8 cellular contexts compared by ENCODE assay signal in genomic region chr17:39617446-39618251, GRCh38. TPM values are rescaled to one million over a fixed set of nuclear protein-coding genes. Genes with fewer than 3 reads are reported as not detected.
DNase-seq lines count a peak whose midpoint lies in the region; ATAC-seq and TF ChIP-seq lines count a peak whose summit lies in the region.

No MANE protein-coding gene starts in this region.

- H3K79me2 ChIP-seq in OCI-LY3 (ENCODE audit: low read length), result no peaks in the 10 kb centered on the region

- TF ChIP-seq CTCF in OCI-LY3 (IDR thresholded peaks at IDR 0.05; ENCODE audit: low read depth, low read length), result no peak

- under 1% methylated on average over 79 of the region's 79 CpGs for WGBS in urinary bladder

- no peak for ATAC-seq in HG03520 (IDR thresholded peaks at IDR 0.05; ENCODE audit: unreplicated experiment)

- no peaks in the 10 kb centered on the region for H3K36me3 ChIP-seq in BLaER1 treated with 17β-estradiol and CSF1 and Interleukin-3, amounts not matched to agents 10 nM and 100 nM
- H3K36me3 ChIP-seq in OCI-LY3 (replicated peaks; ENCODE audit: low read depth, low read length) (no peaks in the 10 kb centered on the region), neuron (ENCODE audit: insufficient read depth, low read length) (no peaks in the 10 kb centered on the region), urinary bladder (ENCODE audit: insufficient read depth) (no peaks in the 10 kb centered on the region)

- DNase-seq in HT-29 (ENCODE audit: low spot score), result peak; percentile 84
- DNase-seq in activated T-helper 1 cell treated with Interleukin-2 at 50 U/mL for 16 hours (ENCODE audit: low read depth), result peak; percentile 42
- peak; percentile 30 for DNase-seq in fibroblast of peridontal ligament (ENCODE audit: extremely low read depth)

- peak overlapping the region; percentile 76 for H2AFZ ChIP-seq in OCI-LY3 (ENCODE audit: low read depth, low read length)
- H2AFZ ChIP-seq in neuron (ENCODE audit: low read depth, low read length), result no peak overlapping the region

- no peaks in the 10 kb centered on the region for H3K9me3 ChIP-seq in BLaER1 treated with 17β-estradiol and CSF1 and Interleukin-3, amounts not matched to agents 10 nM and 100 nM (replicated peaks in 1 of 11)
- no peaks in the 10 kb centered on the region for H3K9me3 ChIP-seq in OCI-LY3 (ENCODE audit: insufficient read depth, low read length)
- no peaks in the 10 kb centered on the region for H3K9me3 ChIP-seq in neuron (ENCODE audit: low read length)

- peaks cover 10 to 44% (median 35%) of the 10 kb centered on the region in 10 experiments; a peak in 18 of 20 replicates for H3K4me1 ChIP-seq in BLaER1 treated with 17β-estradiol and CSF1 and Interleukin-3, amounts not matched to agents 10 nM and 100 nM
- peaks cover 32% of the 10 kb centered on the region for H3K4me1 ChIP-seq in OCI-LY3 (ENCODE audit: low read length)
- peaks cover 11% of the 10 kb centered on the region for H3K4me1 ChIP-seq in neuron (ENCODE audit: insufficient read depth, low read length)
- no peaks in the 10 kb centered on the region for H3K4me1 ChIP-seq in urinary bladder (ENCODE audit: insufficient read depth)

- H3K27ac ChIP-seq in BLaER1 treated with 17β-estradiol and CSF1 and Interleukin-3, amounts not matched to agents 10 nM and 100 nM, result peak overlapping the region; percentile 50 to 87 (median 78); a peak in 21 of 22 replicates
- H3K27ac ChIP-seq in OCI-LY3 (ENCODE audit: low read length) (peak overlapping the region; percentile 43), urinary bladder (ENCODE audit: low read depth) (no peak overlapping the region)

- no peaks in the 10 kb centered on the region for H4K20me1 ChIP-seq in BLaER1 treated with 17β-estradiol and CSF1 and Interleukin-3, amounts not matched to agents 10 nM and 100 nM
- H4K20me1 ChIP-seq in OCI-LY3 (ENCODE audit: insufficient read depth, low read length), result no peaks in the 10 kb centered on the region

- H3K4me2 ChIP-seq in BLaER1 treated with 17β-estradiol and CSF1 and Interleukin-3, amounts not matched to agents 10 nM and 100 nM, result peak overlapping the region; percentile 86 to 98 (median 95)
- peak overlapping the region; percentile 94 for H3K4me2 ChIP-seq in OCI-LY3 (ENCODE audit: low read length)

- peak overlapping the region; percentile 73 to 84 (median 82) for H3K9ac ChIP-seq in BLaER1 treated with 17β-estradiol and CSF1 and Interleukin-3, amounts not matched to agents 10 nM and 100 nM
- H3K9ac ChIP-seq in OCI-LY3 (ENCODE audit: low read length), result peak overlapping the region; percentile 77

- peaks cover 0 to 12% (median 0%) of the 10 kb centered on the region in 11 experiments; a peak in 2 of 22 replicates for H3K27me3 ChIP-seq in BLaER1 treated with 17β-estradiol and CSF1 and Interleukin-3, amounts not matched to agents 10 nM and 100 nM
- no peaks in the 10 kb centered on the region for H3K27me3 ChIP-seq in OCI-LY3 (ENCODE audit: low read depth, low read length)
- peaks cover 59% of the 10 kb centered on the region for H3K27me3 ChIP-seq in neuron (ENCODE audit: insufficient read depth, low read length)

- H3K4me3 ChIP-seq in BLaER1 treated with 17β-estradiol and CSF1 and Interleukin-3, amounts not matched to agents 10 nM and 100 nM, result peak overlapping the region; percentile 58 to 72 (median 63)
- H3K4me3 ChIP-seq in OCI-LY3 (ENCODE audit: low read length) (peak overlapping the region; percentile 84), neuron (ENCODE audit: low read length) (peak overlapping the region; percentile 51), urinary bladder (ENCODE audit: low read depth, low read length) (peak overlapping the region; percentile 54)

RNA-seq across cellular contexts. Expression of gene PPP1R1B, which starts 9.1 kb away (rescaled TPM):
- total RNA-seq in HT-29 (2014; rRNA removed; shearing (Covaris generic)), result 14.8 and 16.0 TPM in 2 replicates
- 5.1 TPM for total RNA-seq in urinary bladder
- 17.1 TPM for polyA plus RNA-seq in urinary bladder

RNA-seq across cellular contexts. Expression of gene NEUROD2, which starts 9.9 kb away (rescaled TPM):
- 0.13 TPM in 1 of 2 replicates, not detected in the other for total RNA-seq in HT-29 (2014; rRNA removed; shearing (Covaris generic))
- total RNA-seq in urinary bladder, result not detected
- polyA plus RNA-seq in urinary bladder, result not detected

RNA-seq across cellular contexts. Expression of gene STARD3, which starts 19.3 kb away (rescaled TPM):
- total RNA-seq in HT-29 (2014; rRNA removed; shearing (Covaris generic)), result 50.8 and 54.2 TPM in 2 replicates
- total RNA-seq in urinary bladder, result 18.2 TPM
- 69.4 TPM for polyA plus RNA-seq in urinary bladder

RNA-seq across cellular contexts. Expression of gene TCAP, which starts 47.5 kb away (rescaled TPM):
- total RNA-seq in HT-29 (2014; rRNA removed; shearing (Covaris generic)), result 1.9 and 2.2 TPM in 2 replicates
- 3.3 TPM for total RNA-seq in urinary bladder
- polyA plus RNA-seq in urinary bladder, result 0.73 TPM

RNA-seq across cellular contexts. Expression of gene PNMT, which starts 50.6 kb away (rescaled TPM):
- total RNA-seq in HT-29 (2014; rRNA removed; shearing (Covaris generic)), result 0.25 and 0.65 TPM in 2 replicates
- total RNA-seq in urinary bladder, result not detected
- polyA plus RNA-seq in urinary bladder, result 9.3 TPM

Comparison
In these comparisons a context has a peak if more than half of its experiments do, and no peak if none do; other contexts are left out.
1. DNase-seq: peak in every context shown above with its lines; median percentile 84 in HT-29; 42 in activated T-helper 1 cell treated with Interleukin-2 at 50 U/mL for 16 hours; 30 in fibroblast of peridontal ligament.